ENCODE assay signal across 12 cellular contexts in genomic region chr1:243416510-243416909, GRCh38.
A peak's percentile ranks its signal among the peaks of the same experiment; 100 is the strongest.
DNase-seq lines count a peak whose midpoint lies in the region; ATAC-seq and TF ChIP-seq lines count a peak whose summit lies in the region.
"Had no signal": no experiment of that assay in that cellular context is flagged by ENCODE, and none has a peak within 500 bp of the region (broad histone marks: within the 10 kb centered on the region; RNA-seq: fewer than 3 reads in every experiment).

No MANE protein-coding gene starts in this region.

- ATAC-seq in GM21619 (IDR thresholded peaks at IDR 0.05; ENCODE audit: unreplicated experiment) (peak; percentile 61), HG02571 (IDR thresholded peaks at IDR 0.05; ENCODE audit: unreplicated experiment) (no peak)

- DNase-seq in activated CD4-positive, alpha-beta T cell treated with anti-CD3 and anti-CD28 coated beads, Interleukin-2, amount 10 ng/mL, durations not matched to agents 24 days and 14 days, result no peak
- DNase-seq in activated CD4-positive, alpha-beta T cell treated with anti-CD3 and anti-CD28 coated beads, Interleukin-2, amount 50 U/mL, for 1 hour, result no peak
- DNase-seq in MM.1S, result peak; percentile 40
- DNase-seq in HT-29 (ENCODE audit: low spot score), result no peak
- DNase-seq in SKM-1 (lab: John Stamatoyannopoulos, UW; ENCODE audit: unreplicated experiment), result no peak
- DNase-seq: aorta, small intestine, trophoblast cell had no signal

- H3K79me2 ChIP-seq in MM.1S (ENCODE audit: low read length) (no peaks in the 10 kb centered on the region), neural cell (replicated peaks; ENCODE audit: insufficient read depth, low read length) (no peaks in the 10 kb centered on the region)

- H3K4me2 ChIP-seq in MM.1S (ENCODE audit: low read depth, low read length), result peak overlapping the region; percentile 8; the same call in 1 of the 2 replicates
- no peak overlapping the region for H3K4me2 ChIP-seq in neural cell (ENCODE audit: low read length)

- H3K27ac Mint-ChIP-seq in activated CD4-positive, alpha-beta T cell treated with anti-CD3 and anti-CD28 coated beads, Interleukin-2, amount 10 ng/mL, durations not matched to agents 24 days and 14 days, result peak overlapping the region; percentile 72
- H3K27ac Mint-ChIP-seq: nephron had no signal

- TF ChIP-seq CTCF in MM.1S (IDR thresholded peaks at IDR 0.05; ENCODE audit: low read length) (no peak), neural cell (IDR thresholded peaks at IDR 0.05; ENCODE audit: poor library complexity, severe bottlenecking) (no peak)

- peaks cover 52% of the 10 kb centered on the region for H3K4me1 Mint-ChIP-seq in activated CD4-positive, alpha-beta T cell treated with anti-CD3 and anti-CD28 coated beads, Interleukin-2, amount 10 ng/mL, durations not matched to agents 24 days and 14 days

- H3K9me3 ChIP-seq in MM.1S (replicated peaks; ENCODE audit: insufficient read depth, low read length) (no peaks in the 10 kb centered on the region), neural cell (ENCODE audit: low read length) (no peaks in the 10 kb centered on the region)

- H3K9me2 ChIP-seq in MM.1S (replicated peaks; ENCODE audit: insufficient read depth, low read length) (no peaks in the 10 kb centered on the region), neural cell (ENCODE audit: insufficient read depth, low read length) (no peaks in the 10 kb centered on the region)

- H2AFZ ChIP-seq in MM.1S (ENCODE audit: low read length), result no peak overlapping the region
- no peak overlapping the region for H2AFZ ChIP-seq in neural cell (ENCODE audit: low read depth, low read length)

- peaks cover 27% of the 10 kb centered on the region for H3K4me1 ChIP-seq in MM.1S (ENCODE audit: low read length)

- intact Hi-C loops in activated CD4-positive, alpha-beta T cell treated with anti-CD3 and anti-CD28 coated beads, Interleukin-2, amount 10 ng/mL, durations not matched to agents 24 days and 14 days (cut with micrococcal nuclease), result loop anchor here (1.0 to 10.0 kb wide), 3 partner anchors 172 to 1036 kb away; no protein-coding TSS in a partner anchor

- TF ChIP-seq EP300 in neural cell (conservative IDR thresholded peaks at IDR 0.05; ENCODE audit: poor library complexity, severe bottlenecking), result peak; percentile 33

- H3K36me3 ChIP-seq in MM.1S (replicated peaks; ENCODE audit: insufficient read depth, low read length) (no peaks in the 10 kb centered on the region), neural cell (ENCODE audit: insufficient read depth, low read length) (no peaks in the 10 kb centered on the region)

- H3K27me3 Mint-ChIP-seq in activated CD4-positive, alpha-beta T cell treated with anti-CD3 and anti-CD28 coated beads, Interleukin-2, amount 10 ng/mL, durations not matched to agents 24 days and 14 days, result no peaks in the 10 kb centered on the region

- H3K36me3 Mint-ChIP-seq in activated CD4-positive, alpha-beta T cell treated with anti-CD3 and anti-CD28 coated beads, Interleukin-2, amount 10 ng/mL, durations not matched to agents 24 days and 14 days (ENCODE audit: low read depth), result peaks cover 12% of the 10 kb centered on the region

- H3K4me3 ChIP-seq in MM.1S (ENCODE audit: low read length), result no peak overlapping the region
- H3K4me3 ChIP-seq in neural cell (ENCODE audit: low read length), result no peak overlapping the region

- H3K27ac ChIP-seq in MM.1S (ENCODE audit: low read length), result no peak overlapping the region
- no peak overlapping the region for H3K27ac ChIP-seq in neural cell (ENCODE audit: low read length)

- peak overlapping the region; percentile 68 for H3K4me3 Mint-ChIP-seq in activated CD4-positive, alpha-beta T cell treated with anti-CD3 and anti-CD28 coated beads, Interleukin-2, amount 10 ng/mL, durations not matched to agents 24 days and 14 days
- H3K4me3 Mint-ChIP-seq: nephron had no signal

- H4K20me1 ChIP-seq in MM.1S (ENCODE audit: insufficient read depth, low read length) (no peaks in the 10 kb centered on the region), neural cell (ENCODE audit: insufficient read depth) (no peaks in the 10 kb centered on the region)

- TF ChIP-seq RAD21 in neural cell (conservative IDR thresholded peaks at IDR 0.05), result no peak

- H3K9me3 Mint-ChIP-seq in activated CD4-positive, alpha-beta T cell treated with anti-CD3 and anti-CD28 coated beads, Interleukin-2, amount 10 ng/mL, durations not matched to agents 24 days and 14 days, result peaks cover 7% of the 10 kb centered on the region
- H3K9me3 Mint-ChIP-seq: nephron had no signal

- H3F3A ChIP-seq in MM.1S (ENCODE audit: insufficient read depth, low read length) (peaks cover 3% of the 10 kb centered on the region; the same call in 1 of the 2 replicates), neural cell (ENCODE audit: insufficient read depth, low read length, poor library complexity, severe bottlenecking) (no peaks in the 10 kb centered on the region)

- H3K27me3 ChIP-seq in MM.1S (replicated peaks; ENCODE audit: insufficient read depth, low read length) (no peaks in the 10 kb centered on the region), neural cell (ENCODE audit: insufficient read depth, low read depth, low read length) (no peaks in the 10 kb centered on the region)

- no peak overlapping the region for H3K9ac ChIP-seq in MM.1S (ENCODE audit: low read length)
- no peak overlapping the region for H3K9ac ChIP-seq in neural cell (ENCODE audit: low read length)

TF ChIP-seq in neural cell, 6 proteins besides CTCF, POLR2A, EP300 and RAD21:
- TF ChIP-seq TAF1 (IDR thresholded peaks at IDR 0.05; ENCODE audit: low read depth) (no peak), EZH2 (IDR thresholded peaks at IDR 0.05; ENCODE audit: borderline replicate concordance, insufficient read depth, low read length, poor library complexity, severe bottlenecking) (no peak), SMC3 (conservative IDR thresholded peaks at IDR 0.05; ENCODE audit: poor library complexity) (no peak), POLR2AphosphoS5 (IDR thresholded peaks at IDR 0.05) (no peak), MXI1 (conservative IDR thresholded peaks at IDR 0.05; ENCODE audit: poor library complexity, severe bottlenecking) (no peak)
- TF ChIP-seq, protein P1, sequence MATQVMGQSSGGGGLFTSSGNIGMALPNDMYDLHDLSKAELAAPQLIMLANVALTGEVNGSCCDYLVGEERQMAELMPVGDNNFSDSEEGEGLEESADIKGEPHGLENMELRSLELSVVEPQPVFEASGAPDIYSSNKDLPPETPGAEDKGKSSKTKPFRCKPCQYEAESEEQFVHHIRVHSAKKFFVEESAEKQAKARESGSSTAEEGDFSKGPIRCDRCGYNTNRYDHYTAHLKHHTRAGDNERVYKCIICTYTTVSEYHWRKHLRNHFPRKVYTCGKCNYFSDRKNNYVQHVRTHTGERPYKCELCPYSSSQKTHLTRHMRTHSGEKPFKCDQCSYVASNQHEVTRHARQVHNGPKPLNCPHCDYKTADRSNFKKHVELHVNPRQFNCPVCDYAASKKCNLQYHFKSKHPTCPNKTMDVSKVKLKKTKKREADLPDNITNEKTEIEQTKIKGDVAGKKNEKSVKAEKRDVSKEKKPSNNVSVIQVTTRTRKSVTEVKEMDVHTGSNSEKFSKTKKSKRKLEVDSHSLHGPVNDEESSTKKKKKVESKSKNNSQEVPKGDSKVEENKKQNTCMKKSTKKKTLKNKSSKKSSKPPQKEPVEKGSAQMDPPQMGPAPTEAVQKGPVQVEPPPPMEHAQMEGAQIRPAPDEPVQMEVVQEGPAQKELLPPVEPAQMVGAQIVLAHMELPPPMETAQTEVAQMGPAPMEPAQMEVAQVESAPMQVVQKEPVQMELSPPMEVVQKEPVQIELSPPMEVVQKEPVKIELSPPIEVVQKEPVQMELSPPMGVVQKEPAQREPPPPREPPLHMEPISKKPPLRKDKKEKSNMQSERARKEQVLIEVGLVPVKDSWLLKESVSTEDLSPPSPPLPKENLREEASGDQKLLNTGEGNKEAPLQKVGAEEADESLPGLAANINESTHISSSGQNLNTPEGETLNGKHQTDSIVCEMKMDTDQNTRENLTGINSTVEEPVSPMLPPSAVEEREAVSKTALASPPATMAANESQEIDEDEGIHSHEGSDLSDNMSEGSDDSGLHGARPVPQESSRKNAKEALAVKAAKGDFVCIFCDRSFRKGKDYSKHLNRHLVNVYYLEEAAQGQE (IDR thresholded peaks at IDR 0.05; ENCODE audit: borderline replicate concordance), result no peak
TF ChIP-seq in neural cell: peak in this region for 0.
